Comparison of ENCODE assay signal across 1 cellular context in the genomic region with DNA sequence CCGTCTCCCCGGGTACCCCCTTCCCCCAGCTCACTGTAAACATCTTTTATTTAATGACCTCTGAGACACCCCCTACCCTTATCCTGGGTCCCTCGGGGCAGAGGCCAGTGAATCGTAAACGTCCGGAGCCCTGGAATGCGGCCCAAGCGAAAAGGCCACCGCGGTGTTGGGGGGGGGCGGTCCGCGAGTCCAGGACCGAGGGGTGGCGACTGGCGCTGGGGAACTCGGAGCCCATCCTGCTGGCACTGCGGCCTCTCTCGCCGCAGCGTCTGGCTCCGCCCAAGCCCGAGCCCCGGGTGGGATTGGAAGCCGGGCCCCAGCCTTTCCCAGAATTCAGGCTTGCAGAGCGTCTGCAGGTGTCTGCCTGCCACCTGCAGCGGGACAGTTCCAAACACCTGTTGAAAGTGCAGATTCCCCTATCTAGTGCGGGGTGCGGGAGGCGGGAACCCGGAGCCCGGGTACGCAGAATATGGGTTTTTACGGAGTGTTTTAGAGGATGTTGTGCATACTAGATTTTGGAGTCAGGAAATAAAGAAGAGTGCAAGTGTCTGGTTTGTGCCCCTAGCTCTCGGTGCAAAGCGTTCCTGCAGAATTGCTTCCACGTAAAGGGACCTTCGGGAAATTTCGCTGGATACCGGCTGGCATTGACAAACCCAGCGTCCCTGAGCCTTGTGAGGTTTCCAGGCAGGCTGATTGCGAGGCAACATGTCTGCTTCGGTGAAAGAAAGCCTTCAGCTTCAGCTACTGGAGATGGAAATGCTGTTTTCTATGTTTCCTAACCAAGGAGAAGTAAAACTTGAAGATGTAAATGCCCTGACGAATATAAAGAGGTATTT.
A peak's percentile ranks its signal among the peaks of the same experiment; 100 is the strongest.
TF ChIP-seq lines count a peak whose summit lies in the region.

No MANE protein-coding gene starts in this region.

TF ChIP-seq in HepG2, 621 proteins besides CTCF, POLR2A, EP300 and RAD21 (continues in another document):
- no peak for TF ChIP-seq NONO (IDR thresholded peaks at IDR 0.05)
- TF ChIP-seq NONO (CRISPR knock-in tag; conservative IDR thresholded peaks at IDR 0.05): 0 out of 2 replicates have a peak, but pooled peaks have one; percentile 11
- TF ChIP-seq ARNT2 (CRISPR knock-in tag; IDR thresholded peaks at IDR 0.05; ENCODE audit: low read depth): 0 out of 2 replicates have a peak, but pooled peaks have one; percentile 21
- TF ChIP-seq, protein P1, sequence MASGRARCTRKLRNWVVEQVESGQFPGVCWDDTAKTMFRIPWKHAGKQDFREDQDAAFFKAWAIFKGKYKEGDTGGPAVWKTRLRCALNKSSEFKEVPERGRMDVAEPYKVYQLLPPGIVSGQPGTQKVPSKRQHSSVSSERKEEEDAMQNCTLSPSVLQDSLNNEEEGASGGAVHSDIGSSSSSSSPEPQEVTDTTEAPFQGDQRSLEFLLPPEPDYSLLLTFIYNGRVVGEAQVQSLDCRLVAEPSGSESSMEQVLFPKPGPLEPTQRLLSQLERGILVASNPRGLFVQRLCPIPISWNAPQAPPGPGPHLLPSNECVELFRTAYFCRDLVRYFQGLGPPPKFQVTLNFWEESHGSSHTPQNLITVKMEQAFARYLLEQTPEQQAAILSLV (CRISPR knock-in tag; IDR thresholded peaks at IDR 0.05; ENCODE audit: borderline replicate concordance): no peak
- TF ChIP-seq, protein P2, sequence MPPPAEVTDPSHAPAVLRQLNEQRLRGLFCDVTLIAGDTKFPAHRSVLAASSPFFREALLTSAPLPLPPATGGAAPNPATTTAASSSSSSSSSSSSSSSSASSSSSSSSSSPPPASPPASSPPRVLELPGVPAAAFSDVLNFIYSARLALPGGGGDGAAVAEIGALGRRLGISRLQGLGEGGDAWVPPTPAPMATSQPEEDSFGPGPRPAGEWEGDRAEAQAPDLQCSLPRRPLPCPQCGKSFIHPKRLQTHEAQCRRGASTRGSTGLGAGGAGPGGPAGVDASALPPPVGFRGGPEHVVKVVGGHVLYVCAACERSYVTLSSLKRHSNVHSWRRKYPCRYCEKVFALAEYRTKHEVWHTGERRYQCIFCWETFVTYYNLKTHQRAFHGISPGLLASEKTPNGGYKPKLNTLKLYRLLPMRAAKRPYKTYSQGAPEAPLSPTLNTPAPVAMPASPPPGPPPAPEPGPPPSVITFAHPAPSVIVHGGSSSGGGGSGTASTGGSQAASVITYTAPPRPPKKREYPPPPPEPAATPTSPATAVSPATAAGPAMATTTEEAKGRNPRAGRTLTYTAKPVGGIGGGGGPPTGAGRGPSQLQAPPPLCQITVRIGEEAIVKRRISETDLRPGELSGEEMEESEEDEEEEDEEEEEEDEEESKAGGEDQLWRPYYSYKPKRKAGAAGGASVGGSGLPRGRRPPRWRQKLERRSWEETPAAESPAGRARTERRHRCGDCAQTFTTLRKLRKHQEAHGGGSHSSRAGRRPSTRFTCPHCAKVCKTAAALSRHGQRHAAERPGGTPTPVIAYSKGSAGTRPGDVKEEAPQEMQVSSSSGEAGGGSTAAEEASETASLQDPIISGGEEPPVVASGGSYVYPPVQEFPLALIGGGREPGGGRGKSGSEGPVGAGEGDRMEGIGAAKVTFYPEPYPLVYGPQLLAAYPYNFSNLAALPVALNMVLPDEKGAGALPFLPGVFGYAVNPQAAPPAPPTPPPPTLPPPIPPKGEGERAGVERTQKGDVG (CRISPR knock-in tag; IDR thresholded peaks at IDR 0.05; ENCODE audit: borderline replicate concordance): 0 out of 2 replicates have a peak, but pooled peaks have one; percentile 22
- TF ChIP-seq ZNF788 (CRISPR knock-in tag; IDR thresholded peaks at IDR 0.05; ENCODE audit: borderline replicate concordance): peak; percentile 27; the same call in 1 of the 2 replicates
- TF ChIP-seq, protein P3, sequence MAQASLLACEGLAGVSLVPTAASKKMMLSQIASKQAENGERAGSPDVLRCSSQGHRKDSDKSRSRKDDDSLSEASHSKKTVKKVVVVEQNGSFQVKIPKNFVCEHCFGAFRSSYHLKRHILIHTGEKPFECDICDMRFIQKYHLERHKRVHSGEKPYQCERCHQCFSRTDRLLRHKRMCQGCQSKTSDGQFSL (CRISPR knock-in tag; IDR thresholded peaks at IDR 0.05): peak; percentile 96
- TF ChIP-seq TGIF2 (CRISPR knock-in tag; IDR thresholded peaks at IDR 0.05): 0 out of 2 replicates have a peak, but pooled peaks have one; percentile 47
- no peak for TF ChIP-seq TARDBP (CRISPR knock-in tag; IDR thresholded peaks at IDR 0.05)
- TF ChIP-seq GLI4 (CRISPR knock-in tag; IDR thresholded peaks at IDR 0.05; ENCODE audit: borderline replicate concordance): 0 out of 2 replicates have a peak, but pooled peaks have one; percentile 40
- TF ChIP-seq, protein P4, sequence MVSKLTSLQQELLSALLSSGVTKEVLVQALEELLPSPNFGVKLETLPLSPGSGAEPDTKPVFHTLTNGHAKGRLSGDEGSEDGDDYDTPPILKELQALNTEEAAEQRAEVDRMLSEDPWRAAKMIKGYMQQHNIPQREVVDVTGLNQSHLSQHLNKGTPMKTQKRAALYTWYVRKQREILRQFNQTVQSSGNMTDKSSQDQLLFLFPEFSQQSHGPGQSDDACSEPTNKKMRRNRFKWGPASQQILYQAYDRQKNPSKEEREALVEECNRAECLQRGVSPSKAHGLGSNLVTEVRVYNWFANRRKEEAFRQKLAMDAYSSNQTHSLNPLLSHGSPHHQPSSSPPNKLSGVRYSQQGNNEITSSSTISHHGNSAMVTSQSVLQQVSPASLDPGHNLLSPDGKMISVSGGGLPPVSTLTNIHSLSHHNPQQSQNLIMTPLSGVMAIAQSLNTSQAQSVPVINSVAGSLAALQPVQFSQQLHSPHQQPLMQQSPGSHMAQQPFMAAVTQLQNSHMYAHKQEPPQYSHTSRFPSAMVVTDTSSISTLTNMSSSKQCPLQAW (CRISPR knock-in tag; IDR thresholded peaks at IDR 0.05): 0 out of 2 replicates have a peak, but pooled peaks have one; percentile 27
- TF ChIP-seq TBX2 (CRISPR knock-in tag; IDR thresholded peaks at IDR 0.05; ENCODE audit: borderline replicate concordance): peak; percentile 6; the same call in 1 of the 2 replicates
- 0 out of 2 replicates have a peak, but pooled peaks have one; percentile 58 for TF ChIP-seq ZNF670 (CRISPR knock-in tag; IDR thresholded peaks at IDR 0.05; ENCODE audit: borderline replicate concordance)
- TF ChIP-seq SP5 (CRISPR knock-in tag; IDR thresholded peaks at IDR 0.05; ENCODE audit: borderline replicate concordance, low read depth): peak; percentile 46; the same call in 1 of the 2 replicates
- TF ChIP-seq MED13 (CRISPR knock-in tag; IDR thresholded peaks at IDR 0.05): peak; percentile 25; the same call in 1 of the 2 replicates
- TF ChIP-seq ZNF652 (CRISPR knock-in tag; IDR thresholded peaks at IDR 0.05; ENCODE audit: borderline replicate concordance, low read depth): no peak
- TF ChIP-seq TEAD3 (CRISPR knock-in tag; optimal IDR thresholded peaks at IDR 0.05; ENCODE audit: borderline replicate concordance): peak; percentile 18
- 0 out of 2 replicates have a peak, but pooled peaks have one; percentile 11 for TF ChIP-seq HDAC2 (CRISPR knock-in tag; IDR thresholded peaks at IDR 0.05)
- TF ChIP-seq KLF16 (CRISPR knock-in tag; IDR thresholded peaks at IDR 0.05): no peak
- TF ChIP-seq HDAC1 (CRISPR knock-in tag; IDR thresholded peaks at IDR 0.05): 0 out of 2 replicates have a peak, but pooled peaks have one; percentile 5
- peak; percentile 54; the same call in 1 of the 2 replicates for TF ChIP-seq ZNF614 (CRISPR knock-in tag; IDR thresholded peaks at IDR 0.05; ENCODE audit: borderline replicate concordance)
- TF ChIP-seq, protein P5, sequence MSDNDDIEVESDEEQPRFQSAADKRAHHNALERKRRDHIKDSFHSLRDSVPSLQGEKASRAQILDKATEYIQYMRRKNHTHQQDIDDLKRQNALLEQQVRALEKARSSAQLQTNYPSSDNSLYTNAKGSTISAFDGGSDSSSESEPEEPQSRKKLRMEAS (IDR thresholded peaks at IDR 0.05): 0 out of 2 replicates have a peak, but pooled peaks have one; percentile 18
- no peak for TF ChIP-seq ZNF629 (CRISPR knock-in tag; conservative IDR thresholded peaks at IDR 0.05)
- TF ChIP-seq RBM39 (IDR thresholded peaks at IDR 0.05; ENCODE audit: low read depth, low read length, poor library complexity, severe bottlenecking): peak; percentile 47
- TF ChIP-seq, protein P6, sequence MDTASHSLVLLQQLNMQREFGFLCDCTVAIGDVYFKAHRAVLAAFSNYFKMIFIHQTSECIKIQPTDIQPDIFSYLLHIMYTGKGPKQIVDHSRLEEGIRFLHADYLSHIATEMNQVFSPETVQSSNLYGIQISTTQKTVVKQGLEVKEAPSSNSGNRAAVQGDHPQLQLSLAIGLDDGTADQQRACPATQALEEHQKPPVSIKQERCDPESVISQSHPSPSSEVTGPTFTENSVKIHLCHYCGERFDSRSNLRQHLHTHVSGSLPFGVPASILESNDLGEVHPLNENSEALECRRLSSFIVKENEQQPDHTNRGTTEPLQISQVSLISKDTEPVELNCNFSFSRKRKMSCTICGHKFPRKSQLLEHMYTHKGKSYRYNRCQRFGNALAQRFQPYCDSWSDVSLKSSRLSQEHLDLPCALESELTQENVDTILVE (CRISPR knock-in tag; IDR thresholded peaks at IDR 0.05): no peak
- TF ChIP-seq ZNF20 (CRISPR knock-in tag; IDR thresholded peaks at IDR 0.05): 0 out of 2 replicates have a peak, but pooled peaks have one; percentile 7
- TF ChIP-seq, protein P7, sequence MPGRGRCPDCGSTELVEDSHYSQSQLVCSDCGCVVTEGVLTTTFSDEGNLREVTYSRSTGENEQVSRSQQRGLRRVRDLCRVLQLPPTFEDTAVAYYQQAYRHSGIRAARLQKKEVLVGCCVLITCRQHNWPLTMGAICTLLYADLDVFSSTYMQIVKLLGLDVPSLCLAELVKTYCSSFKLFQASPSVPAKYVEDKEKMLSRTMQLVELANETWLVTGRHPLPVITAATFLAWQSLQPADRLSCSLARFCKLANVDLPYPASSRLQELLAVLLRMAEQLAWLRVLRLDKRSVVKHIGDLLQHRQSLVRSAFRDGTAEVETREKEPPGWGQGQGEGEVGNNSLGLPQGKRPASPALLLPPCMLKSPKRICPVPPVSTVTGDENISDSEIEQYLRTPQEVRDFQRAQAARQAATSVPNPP (CRISPR knock-in tag; IDR thresholded peaks at IDR 0.05): peak; percentile 15; the same call in 1 of the 2 replicates
- TF ChIP-seq GATAD2A (CRISPR knock-in tag; IDR thresholded peaks at IDR 0.05): peak; percentile 21; the same call in 1 of the 2 replicates
- TF ChIP-seq, protein P8, sequence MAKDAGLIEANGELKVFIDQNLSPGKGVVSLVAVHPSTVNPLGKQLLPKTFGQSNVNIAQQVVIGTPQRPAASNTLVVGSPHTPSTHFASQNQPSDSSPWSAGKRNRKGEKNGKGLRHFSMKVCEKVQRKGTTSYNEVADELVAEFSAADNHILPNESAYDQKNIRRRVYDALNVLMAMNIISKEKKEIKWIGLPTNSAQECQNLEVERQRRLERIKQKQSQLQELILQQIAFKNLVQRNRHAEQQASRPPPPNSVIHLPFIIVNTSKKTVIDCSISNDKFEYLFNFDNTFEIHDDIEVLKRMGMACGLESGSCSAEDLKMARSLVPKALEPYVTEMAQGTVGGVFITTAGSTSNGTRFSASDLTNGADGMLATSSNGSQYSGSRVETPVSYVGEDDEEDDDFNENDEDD (CRISPR knock-in tag; IDR thresholded peaks at IDR 0.05; ENCODE audit: borderline replicate concordance): peak; percentile 7; the same call in 1 of the 2 replicates
- peak; percentile 65; the same call in 1 of the 2 replicates for TF ChIP-seq KMT2A (CRISPR knock-in tag; IDR thresholded peaks at IDR 0.05)
- TF ChIP-seq, protein P9, sequence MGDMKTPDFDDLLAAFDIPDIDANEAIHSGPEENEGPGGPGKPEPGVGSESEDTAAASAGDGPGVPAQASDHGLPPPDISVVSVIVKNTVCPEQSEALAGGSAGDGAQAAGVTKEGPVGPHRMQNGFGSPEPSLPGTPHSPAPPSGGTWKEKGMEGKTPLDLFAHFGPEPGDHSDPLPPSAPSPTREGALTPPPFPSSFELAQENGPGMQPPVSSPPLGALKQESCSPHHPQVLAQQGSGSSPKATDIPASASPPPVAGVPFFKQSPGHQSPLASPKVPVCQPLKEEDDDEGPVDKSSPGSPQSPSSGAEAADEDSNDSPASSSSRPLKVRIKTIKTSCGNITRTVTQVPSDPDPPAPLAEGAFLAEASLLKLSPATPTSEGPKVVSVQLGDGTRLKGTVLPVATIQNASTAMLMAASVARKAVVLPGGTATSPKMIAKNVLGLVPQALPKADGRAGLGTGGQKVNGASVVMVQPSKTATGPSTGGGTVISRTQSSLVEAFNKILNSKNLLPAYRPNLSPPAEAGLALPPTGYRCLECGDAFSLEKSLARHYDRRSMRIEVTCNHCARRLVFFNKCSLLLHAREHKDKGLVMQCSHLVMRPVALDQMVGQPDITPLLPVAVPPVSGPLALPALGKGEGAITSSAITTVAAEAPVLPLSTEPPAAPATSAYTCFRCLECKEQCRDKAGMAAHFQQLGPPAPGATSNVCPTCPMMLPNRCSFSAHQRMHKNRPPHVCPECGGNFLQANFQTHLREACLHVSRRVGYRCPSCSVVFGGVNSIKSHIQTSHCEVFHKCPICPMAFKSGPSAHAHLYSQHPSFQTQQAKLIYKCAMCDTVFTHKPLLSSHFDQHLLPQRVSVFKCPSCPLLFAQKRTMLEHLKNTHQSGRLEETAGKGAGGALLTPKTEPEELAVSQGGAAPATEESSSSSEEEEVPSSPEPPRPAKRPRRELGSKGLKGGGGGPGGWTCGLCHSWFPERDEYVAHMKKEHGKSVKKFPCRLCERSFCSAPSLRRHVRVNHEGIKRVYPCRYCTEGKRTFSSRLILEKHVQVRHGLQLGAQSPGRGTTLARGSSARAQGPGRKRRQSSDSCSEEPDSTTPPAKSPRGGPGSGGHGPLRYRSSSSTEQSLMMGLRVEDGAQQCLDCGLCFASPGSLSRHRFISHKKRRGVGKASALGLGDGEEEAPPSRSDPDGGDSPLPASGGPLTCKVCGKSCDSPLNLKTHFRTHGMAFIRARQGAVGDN (CRISPR knock-in tag; IDR thresholded peaks at IDR 0.05): peak; percentile 49
- TF ChIP-seq, protein P10, sequence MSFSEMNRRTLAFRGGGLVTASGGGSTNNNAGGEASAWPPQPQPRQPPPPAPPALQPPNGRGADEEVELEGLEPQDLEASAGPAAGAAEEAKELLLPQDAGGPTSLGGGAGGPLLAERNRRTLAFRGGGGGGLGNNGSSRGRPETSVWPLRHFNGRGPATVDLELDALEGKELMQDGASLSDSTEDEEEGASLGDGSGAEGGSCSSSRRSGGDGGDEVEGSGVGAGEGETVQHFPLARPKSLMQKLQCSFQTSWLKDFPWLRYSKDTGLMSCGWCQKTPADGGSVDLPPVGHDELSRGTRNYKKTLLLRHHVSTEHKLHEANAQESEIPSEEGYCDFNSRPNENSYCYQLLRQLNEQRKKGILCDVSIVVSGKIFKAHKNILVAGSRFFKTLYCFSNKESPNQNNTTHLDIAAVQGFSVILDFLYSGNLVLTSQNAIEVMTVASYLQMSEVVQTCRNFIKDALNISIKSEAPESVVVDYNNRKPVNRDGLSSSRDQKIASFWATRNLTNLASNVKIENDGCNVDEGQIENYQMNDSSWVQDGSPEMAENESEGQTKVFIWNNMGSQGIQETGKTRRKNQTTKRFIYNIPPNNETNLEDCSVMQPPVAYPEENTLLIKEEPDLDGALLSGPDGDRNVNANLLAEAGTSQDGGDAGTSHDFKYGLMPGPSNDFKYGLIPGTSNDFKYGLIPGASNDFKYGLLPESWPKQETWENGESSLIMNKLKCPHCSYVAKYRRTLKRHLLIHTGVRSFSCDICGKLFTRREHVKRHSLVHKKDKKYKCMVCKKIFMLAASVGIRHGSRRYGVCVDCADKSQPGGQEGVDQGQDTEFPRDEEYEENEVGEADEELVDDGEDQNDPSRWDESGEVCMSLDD (CRISPR knock-in tag; IDR thresholded peaks at IDR 0.05; ENCODE audit: borderline replicate concordance): 0 out of 2 replicates have a peak, but pooled peaks have one; percentile 19
- 0 out of 2 replicates have a peak, but pooled peaks have one; percentile 16 for TF ChIP-seq ZNF143 (CRISPR knock-in tag; IDR thresholded peaks at IDR 0.05)
- TF ChIP-seq CCDC6 (CRISPR knock-in tag; IDR thresholded peaks at IDR 0.05): peak; percentile 47
- peak; percentile 23 for TF ChIP-seq AGO2 (optimal IDR thresholded peaks at IDR 0.05; ENCODE audit: low read depth, low read length)
- 0 out of 2 replicates have a peak, but pooled peaks have one; percentile 24 for TF ChIP-seq ATF7-NPFF (CRISPR knock-in tag; IDR thresholded peaks at IDR 0.05; ENCODE audit: low read depth)
